ENCODE assay signal across 8 cellular contexts in genomic region chr19:8367327-8368001, GRCh38. TPM values are rescaled to one million over a fixed set of nuclear protein-coding genes. Genes with fewer than 3 reads are reported as not detected.
A peak's percentile ranks its signal among the peaks of the same experiment; 100 is the strongest.
DNase-seq lines count a peak whose midpoint lies in the region; ATAC-seq and TF ChIP-seq lines count a peak whose summit lies in the region.

No MANE protein-coding gene starts in this region.

- in situ Hi-C loops in G401 (cut with HindIII; ENCODE audit: low sequenced_read_pairs) = no loop called here

- peaks cover 15% of the 10 kb centered on the region for H3K36me3 ChIP-seq in lower lobe of right lung
- H3K36me3 ChIP-seq in upper lobe of left lung = peaks cover 0 to 3% (median under 1%) of the 10 kb centered on the region in 4 donors

- H3K9me3 ChIP-seq in lower lobe of right lung = no peaks in the 10 kb centered on the region
- H3K9me3 ChIP-seq in upper lobe of left lung = no peaks in the 10 kb centered on the region

- 20 to 33% methylated on average over 12 to 21 of the region's 23 CpGs for WGBS in upper lobe of left lung, 2 donors

- TF ChIP-seq POLR2A in upper lobe of left lung (IDR thresholded peaks at IDR 0.05) = no peak

- H3K27ac ChIP-seq in lower lobe of right lung (peak overlapping the region; percentile 18), upper lobe of left lung (peak overlapping the region; percentile 38 to 78 (median 57))

- TF ChIP-seq CTCF in lower lobe of right lung (IDR thresholded peaks at IDR 0.05) (no peak), upper lobe of left lung (IDR thresholded peaks at IDR 0.05) (no peak)

- peak in 2 of 4 donors; percentile 38 to 69 for TF ChIP-seq EP300 in upper lobe of left lung (IDR thresholded peaks at IDR 0.05)

- DNase-seq in G401 (ENCODE audit: low spot score) (peak; percentile 44), OCI-M1 (lab: John Stamatoyannopoulos, UW) (peak; percentile 42), ecto neural progenitor cell (ENCODE audit: low spot score) (peak; percentile 76), lower lobe of right lung (peak; percentile 81), upper lobe of left lung (peak in 1 of 2 donors; percentile 80), NOMO-1 (lab: John Stamatoyannopoulos, UW; ENCODE audit: unreplicated experiment in 2 of 2) (no peak)

- intact Hi-C loops in lower lobe of right lung (cut with DNase I) = no loop called here

- H3K27me3 ChIP-seq in lower lobe of right lung (ENCODE audit: low read depth) = peaks cover 6% of the 10 kb centered on the region
- H3K27me3 ChIP-seq in upper lobe of left lung = peaks cover 0 to 3% (median 1%) of the 10 kb centered on the region in 4 donors

- peaks cover 59% of the 10 kb centered on the region for H3K4me1 ChIP-seq in lower lobe of right lung
- peaks cover 42 to 63% (median 53%) of the 10 kb centered on the region in 4 donors for H3K4me1 ChIP-seq in upper lobe of left lung

- ATAC-seq in lower lobe of right lung (peak; percentile 18 to 68), upper lobe of left lung (ENCODE audit: low FRiP score in 2 of 2) (peak; percentile 64 to 70), GM18511 (IDR thresholded peaks at IDR 0.05; ENCODE audit: unreplicated experiment) (no peak), HG03045 (IDR thresholded peaks at IDR 0.05; ENCODE audit: unreplicated experiment) (no peak)

- H3K4me3 ChIP-seq in lower lobe of right lung (peak overlapping the region; percentile 33), upper lobe of left lung (peak overlapping the region in 1 of 4 donors; percentile 16)

RNA-seq across cellular contexts. Expression of gene ANGPTL4, which starts 3.5 kb away (rescaled TPM):
- 2.2 and 8.4 TPM in 2 replicates for total RNA-seq in G401 (2014; rRNA removed; shearing (Covaris generic))
- total RNA-seq in lower lobe of right lung (11.0 TPM), upper lobe of left lung (10 to 100 TPM in 4 of 6 donors, 1 to 10 TPM in 1, not detected in 1; 1.8 to 27.7 (median 13.4) TPM)

RNA-seq across cellular contexts. Expression of gene RAB11B, which starts 22.7 kb away (rescaled TPM):
- 30.4 and 39.1 TPM in 2 replicates for total RNA-seq in G401 (2014; rRNA removed; shearing (Covaris generic))
- total RNA-seq in lower lobe of right lung = 101 TPM
- 100 to 1,000 TPM in 4 of 6 donors, 10 to 100 TPM in 2; 55.0 to 158 (median 130) TPM for total RNA-seq in upper lobe of left lung

RNA-seq across cellular contexts. Expression of gene KANK3, which starts 24.4 kb away (rescaled TPM):
- total RNA-seq in G401 (2014; rRNA removed; shearing (Covaris generic)) = 0.81 and 1.2 TPM in 2 replicates
- total RNA-seq in lower lobe of right lung = 49.0 TPM
- 100 to 1,000 TPM in 1 of 6 donors, 10 to 100 TPM in 5; 27.7 to 109 (median 56.9) TPM for total RNA-seq in upper lobe of left lung

RNA-seq across cellular contexts. Expression of gene MARCHF2, which starts 45.6 kb away (rescaled TPM):
- total RNA-seq in G401 (2014; rRNA removed; shearing (Covaris generic)) = 45.4 and 49.0 TPM in 2 replicates
- total RNA-seq in lower lobe of right lung = 60.1 TPM
- 100 to 1,000 TPM in 3 of 6 donors, 10 to 100 TPM in 3; 72.2 to 266 (median 111) TPM for total RNA-seq in upper lobe of left lung

RNA-seq across cellular contexts. Expression of gene RPS28, which starts 46.2 kb away (rescaled TPM):
- total RNA-seq in G401 (2014; rRNA removed; shearing (Covaris generic)) = 791 and 831 TPM in 2 replicates
- total RNA-seq in lower lobe of right lung = 1,461 TPM
- 1,000 to 10,000 TPM in 2 of 6 donors, 100 to 1,000 TPM in 4; 282 to 1,919 (median 843) TPM for total RNA-seq in upper lobe of left lung

Comparison
In these comparisons a context has a peak if more than half of its experiments do, and no peak if none do; other contexts are left out.
1. DNase-seq: peak in G401 (single experiment), OCI-M1 (single experiment), ecto neural progenitor cell (single experiment) and lower lobe of right lung (single experiment); none in NOMO-1 (0 of 2).
2. ATAC-seq: peak in lower lobe of right lung (2 of 2) and upper lobe of left lung (2 of 2); none in GM18511 (single experiment) and HG03045 (single experiment).
3. RNA of gene KANK3, which starts 24.4 kb away (total RNA-seq): 27.7 to 109 TPM in upper lobe of left lung and 49.0 TPM in lower lobe of right lung (single experiment); 0.81 to 1.2 TPM in G401; every median in the first group is over 10 times any median in the second.